Comparison of ENCODE assay signal across 9 cellular contexts in the genomic region with DNA sequence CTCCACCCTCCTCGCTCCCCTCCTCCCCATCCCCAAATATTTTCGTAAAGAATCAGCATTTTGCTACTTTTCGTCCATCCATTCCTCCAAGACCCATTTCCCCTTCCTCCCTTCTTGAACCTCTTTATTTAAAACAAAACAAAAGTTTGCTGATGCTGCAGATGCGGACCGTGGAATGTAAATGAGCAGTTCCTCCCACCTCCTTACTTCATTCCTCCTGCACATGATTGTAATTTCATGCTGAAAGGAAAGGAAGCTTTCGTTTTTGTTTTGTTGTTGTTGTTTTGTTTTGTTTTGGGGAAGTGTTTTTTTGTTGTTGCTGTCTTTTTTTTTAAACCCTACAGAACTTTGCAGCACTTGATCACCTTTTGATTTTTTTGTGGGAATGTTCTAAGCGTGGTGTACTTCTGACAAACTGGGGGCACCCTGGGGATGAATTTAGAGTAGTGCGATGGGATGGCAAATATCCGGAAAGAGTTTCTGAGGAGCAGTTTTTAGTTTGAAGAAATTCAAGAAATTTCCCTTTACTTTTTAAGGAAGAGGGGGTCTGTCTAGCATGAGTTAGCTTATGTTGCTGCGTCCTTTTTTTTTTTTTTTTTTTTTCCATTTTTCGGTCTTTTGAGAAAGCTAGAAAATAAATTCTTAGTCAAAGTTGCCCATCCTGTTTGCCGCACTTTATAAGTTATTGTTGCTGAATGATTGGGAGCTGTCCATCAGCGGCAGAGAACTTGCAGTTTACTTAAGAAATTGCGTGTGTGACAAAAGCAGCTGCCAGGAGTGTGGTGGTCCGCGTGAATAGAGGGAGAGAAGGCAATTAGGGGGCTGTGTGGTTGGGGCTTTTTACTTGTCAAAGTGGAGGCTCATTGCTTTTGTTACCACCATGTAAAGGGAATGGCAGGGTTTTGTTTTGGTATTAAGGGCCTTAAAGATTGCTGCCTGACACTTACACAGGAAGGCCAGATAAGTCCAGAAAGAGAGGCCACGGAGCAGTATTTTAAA.
A peak's percentile ranks its signal among the peaks of the same experiment; 100 is the strongest.
DNase-seq lines count a peak whose midpoint lies in the region; ATAC-seq and TF ChIP-seq lines count a peak whose summit lies in the region.
"Had no signal": no experiment of that assay in that cellular context is flagged by ENCODE, and none has a peak within 500 bp of the region (broad histone marks: within the 10 kb centered on the region; RNA-seq: fewer than 3 reads in every experiment).

No MANE protein-coding gene starts in this region.

- no peak for TF ChIP-seq CTCF in mammary epithelial cell (conservative IDR thresholded peaks at IDR 0.05 in 1 of 2, IDR thresholded peaks at IDR 0.05 in 1 of 2; ENCODE audit: extremely low read depth in 1 of 2, insufficient read depth in 1 of 2, low read depth in 1 of 2, low read length in 2 of 2)
- no peak for TF ChIP-seq CTCF in suprapubic skin (IDR thresholded peaks at IDR 0.05)

- no peaks in the 10 kb centered on the region for H3K4me1 Mint-ChIP-seq in activated naive CD4-positive, alpha-beta T cell treated with anti-CD3 and anti-CD28 coated beads, Interleukin-2, amount 10 ng/mL, durations not matched to agents 7 days and 5 days

- H2BK15ac ChIP-seq in mesenchymal stem cell (ENCODE audit: low read depth, poor library complexity, severe bottlenecking): no peak overlapping the region

- TF ChIP-seq EP300 in suprapubic skin (IDR thresholded peaks at IDR 0.05): no peak

- H2AFZ ChIP-seq in mammary epithelial cell (ENCODE audit: low read depth, low read length): no peak overlapping the region
- no peak overlapping the region for H2AFZ ChIP-seq in mesenchymal stem cell (ENCODE audit: low read depth, low read length)

- WGBS in mammary epithelial cell (ENCODE audit: low coverage, missing lambda C conversion rate): 98% methylated on average over 15 of the region's 17 CpGs
- WGBS in mesenchymal stem cell: 13% methylated on average over 14 of the region's 17 CpGs
- WGBS in suprapubic skin: 72% methylated on average over 17 of the region's 17 CpGs

- H3K4me3 ChIP-seq in mammary epithelial cell (replicated peaks in 1 of 3; ENCODE audit: insufficient read depth in 1 of 3, low read depth in 2 of 3, low read length in 3 of 3) (no peak overlapping the region), mesenchymal stem cell (ENCODE audit: insufficient read depth in 1 of 2, low read depth in 1 of 2, low read length in 2 of 2) (peak overlapping the region in 1 of 2 experiments; percentile 76), suprapubic skin (peak overlapping the region; percentile 44)

- H3K4me3 Mint-ChIP-seq in activated naive CD4-positive, alpha-beta T cell treated with anti-CD3 and anti-CD28 coated beads, Interleukin-2, amount 10 ng/mL, durations not matched to agents 7 days and 5 days: no peak overlapping the region

- TF ChIP-seq POLR2A in suprapubic skin (IDR thresholded peaks at IDR 0.05) (no peak), erythroblast (IDR thresholded peaks at IDR 0.05; ENCODE audit: low read length) (no peak)

- peak overlapping the region; percentile 67 for H2BK120ac ChIP-seq in mesenchymal stem cell (ENCODE audit: low read depth, low read length)

- no peak overlapping the region for H2BK12ac ChIP-seq in mesenchymal stem cell (ENCODE audit: low read length in 2 of 2)

- H3K9ac ChIP-seq in mammary epithelial cell (ENCODE audit: insufficient read depth, low read length) (no peak overlapping the region), mesenchymal stem cell (ENCODE audit: low read length) (peak overlapping the region; percentile 85)

- H3K9me3 Mint-ChIP-seq in activated naive CD4-positive, alpha-beta T cell treated with anti-CD3 and anti-CD28 coated beads, Interleukin-2, amount 10 ng/mL, durations not matched to agents 7 days and 5 days: no peaks in the 10 kb centered on the region

- H3K36me3 ChIP-seq in mammary epithelial cell (ENCODE audit: insufficient read depth, low read length): no peaks in the 10 kb centered on the region
- no peaks in the 10 kb centered on the region for H3K36me3 ChIP-seq in mesenchymal stem cell (ENCODE audit: control insufficient read depth in 1 of 2, insufficient read depth in 2 of 2, low read depth in 1 of 2, low read length in 2 of 2)
- H3K36me3 ChIP-seq in suprapubic skin: no peaks in the 10 kb centered on the region
- H3K36me3 ChIP-seq: transverse colon had no signal

- peaks cover 12% of the 10 kb centered on the region for H3K4me1 ChIP-seq in mammary epithelial cell (ENCODE audit: insufficient read depth, low read length)
- peaks cover 6% of the 10 kb centered on the region for H3K4me1 ChIP-seq in mesenchymal stem cell (ENCODE audit: control insufficient read depth, insufficient read depth, low read depth, low read length)
- H3K4me1 ChIP-seq in suprapubic skin: peaks cover 11% of the 10 kb centered on the region

- no peak overlapping the region for H3K4ac ChIP-seq in mesenchymal stem cell (ENCODE audit: low read depth in 1 of 2, low read length in 2 of 2)

- no peak overlapping the region for H3K23ac ChIP-seq in mesenchymal stem cell (ENCODE audit: low read length in 2 of 2)

- no peak overlapping the region for H3K14ac ChIP-seq in mesenchymal stem cell (ENCODE audit: low read length in 2 of 2)

- DNase-seq in activated naive CD4-positive, alpha-beta T cell treated with anti-CD3 and anti-CD28 coated beads, Interleukin-2, amount 10 ng/mL, durations not matched to agents 7 days and 5 days: no peak
- DNase-seq in activated naive CD4-positive, alpha-beta T cell treated with Interleukin-2 at 50 U/mL for 16 hours: no peak
- DNase-seq in mammary epithelial cell: no peak
- DNase-seq in mesenchymal stem cell: peak; percentile 54
- no peak for DNase-seq in suprapubic skin (ENCODE audit: low spot score in 2 of 2)
- no peak for DNase-seq in erythroblast (lab: John Stamatoyannopoulos, UW)
- DNase-seq in stimulated activated CD4-positive, alpha-beta T cell treated with anti-CD3 and anti-CD28 coated beads, Interleukin-15, amount 100 ng/mL, for 24 hours: no peak

- H2BK5ac ChIP-seq in mesenchymal stem cell (ENCODE audit: low read depth, low read length, poor library complexity, severe bottlenecking): no peak overlapping the region

- in situ Hi-C loops in mammary epithelial cell (cut with MboI; ENCODE audit: low sequenced_read_pairs in 2 of 2): loop anchor here (25.0 kb wide), 1 partner anchor 565 kb away; no protein-coding TSS in a partner anchor

- H4K91ac ChIP-seq in mesenchymal stem cell (ENCODE audit: low read length): no peak overlapping the region

- H4K8ac ChIP-seq in mesenchymal stem cell (ENCODE audit: low read length): no peak overlapping the region

- ATAC-seq in GM18868 (IDR thresholded peaks at IDR 0.05; ENCODE audit: unreplicated experiment): no peak

- no peaks in the 10 kb centered on the region for H3K36me3 Mint-ChIP-seq in activated naive CD4-positive, alpha-beta T cell treated with anti-CD3 and anti-CD28 coated beads, Interleukin-2, amount 10 ng/mL, durations not matched to agents 7 days and 5 days

- dilution Hi-C loops in mammary epithelial cell (cut with HindIII; ENCODE audit: low sequenced_read_pairs): no loop called here

- peaks cover 21% of the 10 kb centered on the region for H3K79me2 ChIP-seq in mammary epithelial cell (ENCODE audit: insufficient read depth, low read length)

- no peaks in the 10 kb centered on the region for H4K20me1 ChIP-seq in mammary epithelial cell (ENCODE audit: insufficient read depth, low read length)

- H3K27ac ChIP-seq in mammary epithelial cell (ENCODE audit: insufficient read depth, low read depth, low read length) (no peak overlapping the region), mesenchymal stem cell (ENCODE audit: low read length, poor library complexity, severe bottlenecking) (no peak overlapping the region), suprapubic skin (peak overlapping the region; percentile 80)

- no peaks in the 10 kb centered on the region for H3K27me3 ChIP-seq in mammary epithelial cell (ENCODE audit: insufficient read depth, low read length)
- H3K27me3 ChIP-seq in mesenchymal stem cell (ENCODE audit: control insufficient read depth in 1 of 2, insufficient read depth in 1 of 2, low read length in 2 of 2): no peaks in the 10 kb centered on the region
- H3K27me3 ChIP-seq in suprapubic skin: no peaks in the 10 kb centered on the region
- H3K27me3 ChIP-seq: transverse colon had no signal

- intact Hi-C loops in mammary epithelial cell (cut with micrococcal nuclease): loop anchor here (2.0 to 10.0 kb wide), 5 partner anchors 125 to 435 kb away; no protein-coding TSS in a partner anchor

- no peak overlapping the region for H2AK5ac ChIP-seq in mesenchymal stem cell (ENCODE audit: low read length, severe bottlenecking)

- peak overlapping the region; percentile 24 for H3K27ac Mint-ChIP-seq in activated naive CD4-positive, alpha-beta T cell treated with anti-CD3 and anti-CD28 coated beads, Interleukin-2, amount 10 ng/mL, durations not matched to agents 7 days and 5 days

- H3K18ac ChIP-seq in mesenchymal stem cell (ENCODE audit: low read depth in 1 of 2, low read length in 2 of 2): peak overlapping the region in 1 of 2 experiments; percentile 69

- H3K9me3 ChIP-seq in mammary epithelial cell (replicated peaks; ENCODE audit: insufficient read depth, low read length) (no peaks in the 10 kb centered on the region), mesenchymal stem cell (ENCODE audit: control insufficient read depth, low read length) (no peaks in the 10 kb centered on the region), suprapubic skin (no peaks in the 10 kb centered on the region)
- H3K9me3 ChIP-seq: transverse colon had no signal

- H3K4me2 ChIP-seq in mammary epithelial cell (ENCODE audit: insufficient read depth, low read depth, low read length) (peak overlapping the region; percentile 79), mesenchymal stem cell (ENCODE audit: low read length, poor library complexity, severe bottlenecking) (peak overlapping the region; percentile 82)

- peaks cover 15% of the 10 kb centered on the region for H3K79me1 ChIP-seq in mesenchymal stem cell (replicated peaks; ENCODE audit: low read length, poor library complexity, severe bottlenecking)

- peaks cover 49% of the 10 kb centered on the region for H3K27me3 Mint-ChIP-seq in activated naive CD4-positive, alpha-beta T cell treated with anti-CD3 and anti-CD28 coated beads, Interleukin-2, amount 10 ng/mL, durations not matched to agents 7 days and 5 days

- no TSS peak for BruUV-seq in mammary epithelial cell (replicated peaks; lab: Mats Ljungman, UMichigan)

- CTCF ChIA-PET in activated naive CD4-positive, alpha-beta T cell treated with anti-CD3 and anti-CD28 coated beads, Interleukin-2, amount 10 ng/mL, durations not matched to agents 7 days and 5 days (lab: Charles Lee): no interaction called here
- CTCF ChIA-PET in mammary epithelial cell (lab: Charles Lee; ENCODE audit: low non-redundant PET): no interaction called here
